8 cellular contexts compared by ENCODE assay signal in the genomic region with DNA sequence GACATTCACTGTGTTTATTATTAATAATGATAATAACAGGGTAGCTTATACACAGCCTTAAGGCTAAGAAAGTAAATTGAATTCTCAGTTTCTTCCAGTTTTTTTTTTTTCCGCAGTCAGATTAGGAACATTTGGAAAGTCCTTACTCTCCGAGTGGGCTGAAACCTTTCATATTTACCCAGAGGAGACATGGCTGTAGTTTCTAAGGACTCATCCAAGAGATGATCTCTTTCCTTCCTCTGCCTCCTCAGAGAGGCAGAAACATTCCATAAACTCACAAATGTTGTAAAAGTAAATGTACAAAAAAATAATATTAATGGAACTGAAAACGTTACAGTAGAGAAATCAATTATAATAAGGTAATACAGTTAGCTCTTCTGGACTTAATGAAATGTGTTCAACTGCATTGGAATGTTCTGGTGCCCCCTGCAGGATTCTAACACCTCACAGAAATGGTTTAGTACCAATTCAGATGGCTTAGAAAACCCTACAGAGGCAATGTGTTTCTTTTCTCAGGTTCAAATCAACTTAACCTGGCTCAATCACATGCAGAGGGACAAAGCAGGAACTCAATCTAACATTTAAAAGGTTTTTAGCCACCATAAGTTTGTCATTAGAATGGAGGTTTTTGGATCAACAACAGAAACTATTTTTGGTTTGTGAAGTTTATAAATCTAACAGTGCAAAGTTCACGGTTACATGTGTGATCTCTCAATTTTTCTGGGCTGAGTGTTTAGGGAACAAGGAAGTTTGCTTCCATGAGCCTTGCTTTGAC.
A peak's percentile ranks its signal among the peaks of the same experiment; 100 is the strongest.
DNase-seq lines count a peak whose midpoint lies in the region; ATAC-seq and TF ChIP-seq lines count a peak whose summit lies in the region.

No MANE protein-coding gene starts in this region.

- TF ChIP-seq CTCF in RWPE2 (IDR thresholded peaks at IDR 0.05; ENCODE audit: poor library complexity, severe bottlenecking) (peak; percentile 77), spleen (IDR thresholded peaks at IDR 0.05 in 8 of 11, conservative IDR thresholded peaks at IDR 0.05 in 3 of 11) (peak; percentile 44 to 78 (median 68))

- H3K36me3 Mint-ChIP-seq in activated naive CD8-positive, alpha-beta T cell treated with anti-CD3 and anti-CD28 coated beads, Interleukin-2, amount 10 ng/mL, durations not matched to agents 7 days and 5 days: peaks cover under 1% of the 10 kb centered on the region

- peak overlapping the region; percentile 2; the same call in 1 of the 2 replicates for H3K27ac ChIP-seq in HUES64 (ENCODE audit: low read depth, low read length)
- H3K27ac ChIP-seq in RWPE2 (ENCODE audit: poor library complexity, severe bottlenecking): no peak overlapping the region
- peak overlapping the region in 1 of 8 donors; percentile 0 for H3K27ac ChIP-seq in spleen

- DNase-seq in DMS79 treated with DMSO at 0.1 percent for 48 hours (lab: John Stamatoyannopoulos, UW) (peak; percentile 71), RWPE2 (ENCODE audit: low spot score) (no peak), left ventricle myocardium superior (no peak), spleen (no peak)
- DNase-seq in activated naive CD8-positive, alpha-beta T cell treated with anti-CD3 and anti-CD28 coated beads, Interleukin-2, amount 10 ng/mL, durations not matched to agents 7 days and 5 days: no peak

- 53% methylated on average over 2 of the region's 4 CpGs for WGBS in HUES64
- 38 to 45% (median 39%) methylated on average over 4 of the region's 4 CpGs for WGBS in spleen, 5 donors

- no peak for TF ChIP-seq POLR2A in spleen (IDR thresholded peaks at IDR 0.05)

- no peak overlapping the region for H3K9ac ChIP-seq in HUES64 (ENCODE audit: low read depth, low read length)

- H3K27me3 Mint-ChIP-seq in activated naive CD8-positive, alpha-beta T cell treated with anti-CD3 and anti-CD28 coated beads, Interleukin-2, amount 10 ng/mL, durations not matched to agents 7 days and 5 days: peaks cover 14% of the 10 kb centered on the region

- H3K4me3 ChIP-seq in HUES64 (ENCODE audit: low read length) (no peak overlapping the region), RWPE2 (ENCODE audit: severe bottlenecking) (no peak overlapping the region), spleen (no peak overlapping the region)

- H3K9me3 ChIP-seq in HUES64 (ENCODE audit: insufficient read depth, low read depth, low read length) (no peaks in the 10 kb centered on the region), RWPE2 (ENCODE audit: severe bottlenecking) (no peaks in the 10 kb centered on the region), spleen (no peaks in the 10 kb centered on the region)

- ATAC-seq in GM21367 (IDR thresholded peaks at IDR 0.05; ENCODE audit: unreplicated experiment) (peak; percentile 66), RWPE2 (ENCODE audit: low read depth) (no peak), left ventricle myocardium superior (peak; percentile 55), HG03108 (IDR thresholded peaks at IDR 0.05; ENCODE audit: unreplicated experiment) (no peak)
- ATAC-seq in activated naive CD8-positive, alpha-beta T cell treated with anti-CD3 and anti-CD28 coated beads, Interleukin-2, amount 10 ng/mL, durations not matched to agents 7 days and 5 days (ENCODE audit: low read depth): peak; percentile 78

- intact Hi-C loops in left ventricle myocardium superior (cut with micrococcal nuclease) (no loop called here), spleen (cut with DNase I; ENCODE audit: low total_unique reads) (no loop called here)

- no peak overlapping the region for H3K27ac Mint-ChIP-seq in activated naive CD8-positive, alpha-beta T cell treated with anti-CD3 and anti-CD28 coated beads, Interleukin-2, amount 10 ng/mL, durations not matched to agents 7 days and 5 days

- no peaks in the 10 kb centered on the region for H3K36me3 ChIP-seq in HUES64 (ENCODE audit: insufficient read depth, low read length)
- H3K36me3 ChIP-seq in RWPE2 (ENCODE audit: low read depth): no peaks in the 10 kb centered on the region
- H3K36me3 ChIP-seq in spleen: no peaks in the 10 kb centered on the region

- no peaks in the 10 kb centered on the region for H3K9me3 Mint-ChIP-seq in activated naive CD8-positive, alpha-beta T cell treated with anti-CD3 and anti-CD28 coated beads, Interleukin-2, amount 10 ng/mL, durations not matched to agents 7 days and 5 days

- no peak overlapping the region for H3K4me3 Mint-ChIP-seq in activated naive CD8-positive, alpha-beta T cell treated with anti-CD3 and anti-CD28 coated beads, Interleukin-2, amount 10 ng/mL, durations not matched to agents 7 days and 5 days

- H3K4me1 ChIP-seq in HUES64 (ENCODE audit: insufficient read depth, low read length) (peaks cover 24% of the 10 kb centered on the region), RWPE2 (ENCODE audit: insufficient read depth, poor library complexity, severe bottlenecking) (no peaks in the 10 kb centered on the region), spleen (peaks cover 0 to 34% (median 21%) of the 10 kb centered on the region in 6 donors)

- H3K4me1 Mint-ChIP-seq in activated naive CD8-positive, alpha-beta T cell treated with anti-CD3 and anti-CD28 coated beads, Interleukin-2, amount 10 ng/mL, durations not matched to agents 7 days and 5 days: peaks cover 18% of the 10 kb centered on the region

- POLR2A ChIA-PET in activated naive CD8-positive, alpha-beta T cell treated with anti-CD3 and anti-CD28 coated beads, Interleukin-2, amount 10 ng/mL, durations not matched to agents 7 days and 5 days (lab: Charles Lee): interaction anchor here (0.7 to 2.5 kb wide), 4 partner anchors 13 to 509 kb away, joined by 3 to 11 read pairs (median 4); a partner anchor contains a TSS

- H3K27me3 ChIP-seq in HUES64 (ENCODE audit: insufficient read depth, low read length) (no peaks in the 10 kb centered on the region), RWPE2 (ENCODE audit: insufficient read depth, poor library complexity, severe bottlenecking) (no peaks in the 10 kb centered on the region), spleen (replicated peaks in 1 of 7) (no peaks in the 10 kb centered on the region)

Comparison
In these comparisons a context has a peak if more than half of its experiments do, and no peak if none do; other contexts are left out.
1. ATAC-seq: peak in GM21367 (single experiment), activated naive CD8-positive, alpha-beta T cell treated with anti-CD3 and anti-CD28 coated beads, Interleukin-2, amount 10 ng/mL, durations not matched to agents 7 days and 5 days (single experiment) and left ventricle myocardium superior (single experiment); none in RWPE2 (single experiment) and HG03108 (single experiment).